Comparison of ENCODE assay signal across 14 cellular contexts in genomic region chr3:68919000-68919399, GRCh38. TPM values are rescaled to one million over a fixed set of nuclear protein-coding genes. Genes with fewer than 3 reads are reported as not detected.
DNase-seq lines count a peak whose midpoint lies in the region; ATAC-seq, FAIRE-seq and TF ChIP-seq lines count a peak whose summit lies in the region.
"Had no signal": no experiment of that assay in that cellular context is flagged by ENCODE, and none has a peak within 500 bp of the region (broad histone marks: within the 10 kb centered on the region; RNA-seq: fewer than 3 reads in every experiment).

No MANE protein-coding gene starts in this region.

- no TSS peak for BruUV-seq in GM12878 (replicated peaks; lab: Mats Ljungman, UMichigan)

- H3K27me3 ChIP-seq in GM12878 (replicated peaks in 1 of 2; ENCODE audit: control insufficient read depth in 2 of 2, insufficient read depth in 2 of 2, low read length in 1 of 2), result no peaks in the 10 kb centered on the region
- H3K27me3 ChIP-seq: BLaER1 treated with 17β-estradiol and CSF1 and Interleukin-3, amounts not matched to agents 10 nM and 100 nM; Peyer's patch; vagina had no signal

- H3K9me3 ChIP-seq in GM12878 (replicated peaks; ENCODE audit: control insufficient read depth, insufficient read depth, low read length) (no peaks in the 10 kb centered on the region), kidney (ENCODE audit: control insufficient read depth in 1 of 2, low read length in 2 of 2) (no peaks in the 10 kb centered on the region)
- H3K9me3 ChIP-seq: BLaER1 treated with 17β-estradiol and CSF1 and Interleukin-3, amounts not matched to agents 10 nM and 100 nM; Peyer's patch; vagina had no signal

- H3K4me1 ChIP-seq in GM12878 (ENCODE audit: control insufficient read depth, insufficient read depth, low read length) (no peaks in the 10 kb centered on the region), kidney (ENCODE audit: control insufficient read depth in 1 of 2, insufficient read depth in 1 of 2, low read depth in 1 of 2, low read length in 2 of 2) (no peaks in the 10 kb centered on the region)
- H3K4me1 ChIP-seq: BLaER1 treated with 17β-estradiol and CSF1 and Interleukin-3, amounts not matched to agents 10 nM and 100 nM; Peyer's patch; vagina had no signal

- RAD21 ChIA-PET in GM12878 (lab: Charles Lee; ENCODE audit: unreplicated experiment), result no interaction called here

- no peaks in the 10 kb centered on the region for H3K79me2 ChIP-seq in GM12878 (ENCODE audit: control insufficient read depth, insufficient read depth, low read length)

- H3K9ac ChIP-seq in GM12878 (ENCODE audit: control insufficient read depth, insufficient read depth, low read length) (no peak overlapping the region), kidney (ENCODE audit: low read length in 2 of 2) (no peak overlapping the region)
- H3K9ac ChIP-seq: BLaER1 treated with 17β-estradiol and CSF1 and Interleukin-3, amounts not matched to agents 10 nM and 100 nM had no signal

- in situ Hi-C loops in GM12878 (cut with MboI), result no loop called here

- DNase-seq in AG10803 (ENCODE audit: low read depth) (peak; percentile 11), GM12878 (ENCODE audit: low read depth, low spot score) (no peak), iris pigment epithelial cell (ENCODE audit: low read depth) (peak; percentile 44), kidney (no peak)
- DNase-seq in stimulated activated CD4-positive, alpha-beta T cell treated with anti-CD3 and anti-CD28 coated beads, Interleukin-4, amount 100 ng/mL, for 24 hours, result no peak
- DNase-seq: activated naive CD8-positive, alpha-beta T cell treated with anti-CD3 and anti-CD28 coated beads, Interleukin-2, amount 10 ng/mL, durations not matched to agents 7 days and 5 days; effector memory CD4-positive, alpha-beta T cell; GF-D8; Peyer's patch had no signal

- H4K20me1 ChIP-seq in GM12878 (ENCODE audit: control insufficient read depth, insufficient read depth), result no peaks in the 10 kb centered on the region
- H4K20me1 ChIP-seq: BLaER1 treated with 17β-estradiol and CSF1 and Interleukin-3, amounts not matched to agents 10 nM and 100 nM had no signal

- TF ChIP-seq POLR2A in GM12878 (IDR thresholded peaks at IDR 0.05; ENCODE audit: low read depth, low read length), result no peak

- FAIRE-seq in GM12878 (lab: Jason Lieb, UNC), result no peak
- no peak for FAIRE-seq in kidney (lab: Jason Lieb, UNC)

- TF ChIP-seq EP300 in Ishikawa (IDR thresholded peaks at IDR 0.05; ENCODE audit: borderline replicate concordance), result no peak
- TF ChIP-seq EP300 in GM12878 (IDR thresholded peaks at IDR 0.05; ENCODE audit: borderline replicate concordance in 1 of 2, control insufficient read depth in 1 of 2, low read depth in 2 of 2, low read length in 2 of 2), result no peak

- H2AFZ ChIP-seq in GM12878 (ENCODE audit: control insufficient read depth, low read depth, low read length), result no peak overlapping the region

- 2% methylated on average over 4 of the region's 4 CpGs for WGBS in GM12878 (ENCODE audit: insufficient coverage, insufficient replicate concordance, low lambda C conversion rate, missing lambda C conversion rate)

- H3K27ac ChIP-seq in GM12878 (ENCODE audit: control insufficient read depth, insufficient read depth) (no peak overlapping the region), kidney (ENCODE audit: low read depth in 2 of 2, low read length in 2 of 2) (no peak overlapping the region)
- H3K27ac ChIP-seq: BLaER1 treated with 17β-estradiol and CSF1 and Interleukin-3, amounts not matched to agents 10 nM and 100 nM; Peyer's patch; vagina had no signal

- peak; percentile 38; the same call in 1 of the 3 replicates for ATAC-seq in GM12878
- ATAC-seq in GM21423 (IDR thresholded peaks at IDR 0.05; ENCODE audit: unreplicated experiment), result no peak
- no peak for ATAC-seq in HG03520 (IDR thresholded peaks at IDR 0.05; ENCODE audit: unreplicated experiment)

- TF ChIP-seq RAD21 in Ishikawa (IDR thresholded peaks at IDR 0.05; ENCODE audit: low read depth) (no peak), GM12878 (IDR thresholded peaks at IDR 0.05; ENCODE audit: insufficient read depth, low read depth, low read length) (no peak)

- H3K4me2 ChIP-seq in GM12878 (ENCODE audit: control insufficient read depth, insufficient read depth), result no peak overlapping the region
- H3K4me2 ChIP-seq: BLaER1 treated with 17β-estradiol and CSF1 and Interleukin-3, amounts not matched to agents 10 nM and 100 nM had no signal

- H3K36me3 ChIP-seq in GM12878 (ENCODE audit: control insufficient read depth in 2 of 2, insufficient read depth in 2 of 2, low read length in 1 of 2), result no peaks in the 10 kb centered on the region
- no peaks in the 10 kb centered on the region for H3K36me3 ChIP-seq in kidney (ENCODE audit: control insufficient read depth in 1 of 2, insufficient read depth in 2 of 2, low read length in 2 of 2)
- H3K36me3 ChIP-seq: BLaER1 treated with 17β-estradiol and CSF1 and Interleukin-3, amounts not matched to agents 10 nM and 100 nM; Peyer's patch; vagina had no signal

- TF ChIP-seq CTCF in AG10803 (conservative IDR thresholded peaks at IDR 0.05; ENCODE audit: low read length) (no peak), GM12878 (IDR thresholded peaks at IDR 0.05 in 2 of 3, conservative IDR thresholded peaks at IDR 0.05 in 1 of 3; ENCODE audit: control insufficient read depth in 2 of 3, extremely low read depth in 1 of 3, insufficient read depth in 1 of 3, low read depth in 3 of 3, low read length in 3 of 3) (no peak), kidney (IDR thresholded peaks at IDR 0.05; ENCODE audit: borderline replicate concordance, extremely low read depth, insufficient read depth) (no peak)

- POLR2A ChIA-PET in GM12878 (lab: Charles Lee), result no interaction called here

- intact Hi-C loops in GM12878 (cut with micrococcal nuclease; ENCODE audit: unreplicated experiment), result no loop called here
- intact Hi-C loops in kidney (cut with DNase I), result no loop called here

- SMC1A ChIA-PET in GM12878 (lab: Charles Lee; ENCODE audit: uncharacterized antibody, unreplicated experiment), result interaction anchor here (1.7 kb wide), 1 partner anchor 13 kb away, joined by 3 read pairs; no protein-coding TSS in a partner anchor

- H3K4me3 ChIP-seq in AG10803 (ENCODE audit: low read length) (no peak overlapping the region), GM12878 (no peak overlapping the region), kidney (ENCODE audit: low read length in 2 of 2) (no peak overlapping the region)
- H3K4me3 ChIP-seq: BLaER1 treated with 17β-estradiol and CSF1 and Interleukin-3, amounts not matched to agents 10 nM and 100 nM; Peyer's patch; vagina had no signal

- CTCF ChIA-PET in GM12878 (lab: Yijun Ruan, JAX), result interaction anchor here (1.3 kb wide), 1 partner anchor 24 kb away, joined by 3 read pairs; no protein-coding TSS in a partner anchor

TF ChIP-seq in Ishikawa, 13 proteins besides CTCF, POLR2A, EP300 and RAD21 (continues in another document):
- TF ChIP-seq TCF12 (IDR thresholded peaks at IDR 0.05; ENCODE audit: low read depth), result no peak
- TF ChIP-seq YY1 (IDR thresholded peaks at IDR 0.05; ENCODE audit: low read depth), result 0 out of 2 replicates have a peak, but pooled peaks have one; percentile 24

TF ChIP-seq in GM12878, 131 proteins besides CTCF, POLR2A, EP300 and RAD21:
- TF ChIP-seq REST (IDR thresholded peaks at IDR 0.05; ENCODE audit: low read depth, low read length) (peak; percentile 73), RAD51 (IDR thresholded peaks at IDR 0.05) (no peak)

RNA-seq across cellular contexts. Expression of gene TAFA4, which starts 13.3 kb away (rescaled TPM):
- not detected in 2 replicates for total RNA-seq in GM12878 (2013; cell fraction: nucleolus; rRNA removed)
- total RNA-seq in GM12878 (2014; rRNA removed), result not detected in 2 replicates
- not detected in 2 replicates for total RNA-seq in GM12878 (2014; rRNA removed; fragmentation: Illumina TruSeq; extraction: Trizol)
- not detected in 2 replicates for total RNA-seq in GM12878 (2021)
- not detected for polyA plus RNA-seq in GM12878 (2011; ENCODE audit: low read depth)
- polyA plus RNA-seq in GM12878 (2011; rRNA removed), result not detected in 2 replicates
- polyA plus RNA-seq in GM12878 (2011; cell fraction: cytosol; rRNA removed), result not detected in 2 replicates
- not detected in 2 replicates for polyA plus RNA-seq in GM12878 (2011; cell fraction: nucleus; rRNA removed)
- not detected in 2 replicates for polyA plus RNA-seq in GM12878 (2012)
- not detected in 2 replicates for polyA plus RNA-seq in GM12878 (2014; fragmentation: Illumina TruSeq; extraction: Trizol)
- not detected for polyA plus RNA-seq in GM12878 (2014; fragmentation: Nextera tagmentation; extraction: Ambion mirVana)
- not detected in 2 replicates for polyA plus RNA-seq in GM12878 (2014; rRNA removed)
- polyA plus RNA-seq in GM12878 (2016; fragmentation: Nextera tagmentation; extraction: Ambion mirVana), result not detected
- not detected in 2 replicates for polyA minus RNA-seq in GM12878 (2011; rRNA and poly(A)+ RNA removed)
- not detected in 2 replicates for polyA minus RNA-seq in GM12878 (2011; cell fraction: cytosol; rRNA and poly(A)+ RNA removed)
- not detected in 2 replicates for polyA minus RNA-seq in GM12878 (2011; cell fraction: nucleus; rRNA and poly(A)+ RNA removed)
- not detected for total RNA-seq in kidney
- polyA plus RNA-seq in kidney (ENCODE audit: insufficient read depth, low read depth, low replicate concordance), result not detected
- total RNA-seq: activated naive CD8-positive, alpha-beta T cell treated with anti-CD3 and anti-CD28 coated beads, Interleukin-2, amount 10 ng/mL, durations not matched to agents 7 days and 5 days; Peyer's patch had no signal

Comparison
In these comparisons a context has a peak if more than half of its experiments do, and no peak if none do; other contexts are left out.
1. DNase-seq: peak in AG10803 (single experiment) and iris pigment epithelial cell (single experiment); none in GM12878 (single experiment), kidney (single experiment) and stimulated activated CD4-positive, alpha-beta T cell treated with anti-CD3 and anti-CD28 coated beads, Interleukin-4, amount 100 ng/mL, for 24 hours (single experiment).